Comparison of ENCODE assay signal across 9 cellular contexts in genomic region chr2:175154670-175155082, GRCh38. TPM values are rescaled to one million over a fixed set of nuclear protein-coding genes. Genes with fewer than 3 reads are reported as not detected.
DNase-seq lines count a peak whose midpoint lies in the region; ATAC-seq and TF ChIP-seq lines count a peak whose summit lies in the region.
"Had no signal": no experiment of that assay in that cellular context is flagged by ENCODE, and none has a peak within 500 bp of the region (broad histone marks: within the 10 kb centered on the region; RNA-seq: fewer than 3 reads in every experiment).

No MANE protein-coding gene starts in this region.

- intact Hi-C loops in activated CD8-positive, alpha-beta T cell treated with anti-CD3 and anti-CD28 coated beads for 36 hours (cut with micrococcal nuclease): no loop called here

- DNase-seq in activated T-cell treated with anti-CD3 and anti-CD28 coated beads, Interleukin-2, amount 50 U/mL, for 24 hours: no peak
- no peak for DNase-seq in activated T-cell treated with anti-CD3 and anti-CD28 coated beads, Interleukin-2, amount 50 U/mL, for 48 hours
- DNase-seq in activated CD8-positive, alpha-beta T cell treated with anti-CD3 and anti-CD28 coated beads for 36 hours: no peak
- DNase-seq in stimulated activated effector memory CD8-positive, alpha-beta T cell treated with anti-CD3 and anti-CD28 coated beads, Interleukin-12 subunit alpha, Interleukin-12 subunit beta, amount 100 ng/mL, for 72 hours (ENCODE audit: low spot score in 2 of 2): peak in 1 of 2 donors; percentile 60
- DNase-seq in superior temporal gyrus (ENCODE audit: extremely low spot score) (no peak), NCI-H1048 (lab: John Stamatoyannopoulos, UW) (no peak)

- peak; percentile 58 for ATAC-seq in HG03045 (IDR thresholded peaks at IDR 0.05; ENCODE audit: unreplicated experiment)
- ATAC-seq in activated CD8-positive, alpha-beta T cell treated with anti-CD3 and anti-CD28 coated beads for 36 hours: peak; percentile 92
- ATAC-seq in stimulated activated effector memory CD8-positive, alpha-beta T cell treated with anti-CD3 and anti-CD28 coated beads, Interleukin-12 subunit alpha, Interleukin-12 subunit beta, amount 100 ng/mL, for 72 hours: peak; percentile 99
- ATAC-seq in GM21825 (IDR thresholded peaks at IDR 0.05; ENCODE audit: unreplicated experiment): no peak

- CTCF ChIA-PET in activated CD8-positive, alpha-beta T cell treated with anti-CD3 and anti-CD28 coated beads for 36 hours (lab: Charles Lee): interaction anchor here (1.4 kb wide), 1 partner anchor 19 kb away, joined by 3 read pairs; no protein-coding TSS in a partner anchor

- H3K27ac Mint-ChIP-seq in activated T-cell treated with anti-CD3 and anti-CD28 coated beads, Interleukin-2, amount 50 U/mL, for 24 hours: peak overlapping the region; percentile 89
- H3K27ac Mint-ChIP-seq in activated CD8-positive, alpha-beta T cell treated with anti-CD3 and anti-CD28 coated beads for 36 hours: peak overlapping the region; percentile 75
- H3K27ac Mint-ChIP-seq in stimulated activated effector memory CD8-positive, alpha-beta T cell treated with anti-CD3 and anti-CD28 coated beads, Interleukin-12 subunit alpha, Interleukin-12 subunit beta, amount 100 ng/mL, for 72 hours: peak overlapping the region; percentile 91
- H3K27ac Mint-ChIP-seq: dendritic cell treated with granulocyte-macrophage colony-stimulating factor and Interleukin-4, amounts not matched to agents 40 ng/mL and 50 ng/mL, for 4 days had no signal

- TF ChIP-seq CTCF in activated CD8-positive, alpha-beta T cell treated with anti-CD3 and anti-CD28 coated beads for 36 hours (IDR thresholded peaks at IDR 0.05): no peak

- H3K36me3 Mint-ChIP-seq in activated T-cell treated with anti-CD3 and anti-CD28 coated beads, Interleukin-2, amount 50 U/mL, for 24 hours (ENCODE audit: low read depth): peaks cover 33% of the 10 kb centered on the region
- peaks cover 10% of the 10 kb centered on the region for H3K36me3 Mint-ChIP-seq in activated CD8-positive, alpha-beta T cell treated with anti-CD3 and anti-CD28 coated beads for 36 hours (ENCODE audit: low read depth)
- peaks cover 31% of the 10 kb centered on the region for H3K36me3 Mint-ChIP-seq in stimulated activated effector memory CD8-positive, alpha-beta T cell treated with anti-CD3 and anti-CD28 coated beads, Interleukin-12 subunit alpha, Interleukin-12 subunit beta, amount 100 ng/mL, for 72 hours

- peaks cover 55% of the 10 kb centered on the region for H3K4me1 Mint-ChIP-seq in activated T-cell treated with anti-CD3 and anti-CD28 coated beads, Interleukin-2, amount 50 U/mL, for 24 hours (ENCODE audit: low read depth)
- peaks cover 37% of the 10 kb centered on the region for H3K4me1 Mint-ChIP-seq in activated CD8-positive, alpha-beta T cell treated with anti-CD3 and anti-CD28 coated beads for 36 hours (ENCODE audit: low read depth)
- H3K4me1 Mint-ChIP-seq in stimulated activated effector memory CD8-positive, alpha-beta T cell treated with anti-CD3 and anti-CD28 coated beads, Interleukin-12 subunit alpha, Interleukin-12 subunit beta, amount 100 ng/mL, for 72 hours: peaks cover 49% of the 10 kb centered on the region

- POLR2A ChIA-PET in activated CD8-positive, alpha-beta T cell treated with anti-CD3 and anti-CD28 coated beads for 36 hours (lab: Charles Lee): interaction anchor here (0.6 kb wide), 1 partner anchor 598 kb away, joined by 3 read pairs; no protein-coding TSS in a partner anchor

- no peaks in the 10 kb centered on the region for H3K27me3 Mint-ChIP-seq in activated T-cell treated with anti-CD3 and anti-CD28 coated beads, Interleukin-2, amount 50 U/mL, for 24 hours
- no peaks in the 10 kb centered on the region for H3K27me3 Mint-ChIP-seq in activated CD8-positive, alpha-beta T cell treated with anti-CD3 and anti-CD28 coated beads for 36 hours
- H3K27me3 Mint-ChIP-seq: dendritic cell treated with granulocyte-macrophage colony-stimulating factor and Interleukin-4, amounts not matched to agents 40 ng/mL and 50 ng/mL, for 4 days had no signal

- H3K9me3 Mint-ChIP-seq in activated T-cell treated with anti-CD3 and anti-CD28 coated beads, Interleukin-2, amount 50 U/mL, for 24 hours: no peaks in the 10 kb centered on the region
- no peaks in the 10 kb centered on the region for H3K9me3 Mint-ChIP-seq in activated CD8-positive, alpha-beta T cell treated with anti-CD3 and anti-CD28 coated beads for 36 hours
- no peaks in the 10 kb centered on the region for H3K9me3 Mint-ChIP-seq in stimulated activated effector memory CD8-positive, alpha-beta T cell treated with anti-CD3 and anti-CD28 coated beads, Interleukin-12 subunit alpha, Interleukin-12 subunit beta, amount 100 ng/mL, for 72 hours
- H3K9me3 Mint-ChIP-seq: dendritic cell treated with granulocyte-macrophage colony-stimulating factor and Interleukin-4, amounts not matched to agents 40 ng/mL and 50 ng/mL, for 4 days had no signal

- H3K4me3 Mint-ChIP-seq in activated T-cell treated with anti-CD3 and anti-CD28 coated beads, Interleukin-2, amount 50 U/mL, for 24 hours: no peak overlapping the region
- no peak overlapping the region for H3K4me3 Mint-ChIP-seq in activated CD8-positive, alpha-beta T cell treated with anti-CD3 and anti-CD28 coated beads for 36 hours
- H3K4me3 Mint-ChIP-seq in stimulated activated effector memory CD8-positive, alpha-beta T cell treated with anti-CD3 and anti-CD28 coated beads, Interleukin-12 subunit alpha, Interleukin-12 subunit beta, amount 100 ng/mL, for 72 hours: peak overlapping the region; percentile 54
- H3K4me3 Mint-ChIP-seq: dendritic cell treated with granulocyte-macrophage colony-stimulating factor and Interleukin-4, amounts not matched to agents 40 ng/mL and 50 ng/mL, for 4 days had no signal

RNA-seq across cellular contexts. Expression of gene ATF2, which starts 13.3 kb away (rescaled TPM):
- total RNA-seq in activated CD8-positive, alpha-beta T cell treated with anti-CD3 and anti-CD28 coated beads for 36 hours: 10 to 100 TPM; 42.9 to 48.4 TPM

RNA-seq across cellular contexts. Expression of gene ATP5MC3, which starts 26.8 kb away (rescaled TPM):
- total RNA-seq in activated CD8-positive, alpha-beta T cell treated with anti-CD3 and anti-CD28 coated beads for 36 hours: 100 to 1,000 TPM; 399 to 401 TPM
